1 cellular context compared by ENCODE assay signal in the genomic region with DNA sequence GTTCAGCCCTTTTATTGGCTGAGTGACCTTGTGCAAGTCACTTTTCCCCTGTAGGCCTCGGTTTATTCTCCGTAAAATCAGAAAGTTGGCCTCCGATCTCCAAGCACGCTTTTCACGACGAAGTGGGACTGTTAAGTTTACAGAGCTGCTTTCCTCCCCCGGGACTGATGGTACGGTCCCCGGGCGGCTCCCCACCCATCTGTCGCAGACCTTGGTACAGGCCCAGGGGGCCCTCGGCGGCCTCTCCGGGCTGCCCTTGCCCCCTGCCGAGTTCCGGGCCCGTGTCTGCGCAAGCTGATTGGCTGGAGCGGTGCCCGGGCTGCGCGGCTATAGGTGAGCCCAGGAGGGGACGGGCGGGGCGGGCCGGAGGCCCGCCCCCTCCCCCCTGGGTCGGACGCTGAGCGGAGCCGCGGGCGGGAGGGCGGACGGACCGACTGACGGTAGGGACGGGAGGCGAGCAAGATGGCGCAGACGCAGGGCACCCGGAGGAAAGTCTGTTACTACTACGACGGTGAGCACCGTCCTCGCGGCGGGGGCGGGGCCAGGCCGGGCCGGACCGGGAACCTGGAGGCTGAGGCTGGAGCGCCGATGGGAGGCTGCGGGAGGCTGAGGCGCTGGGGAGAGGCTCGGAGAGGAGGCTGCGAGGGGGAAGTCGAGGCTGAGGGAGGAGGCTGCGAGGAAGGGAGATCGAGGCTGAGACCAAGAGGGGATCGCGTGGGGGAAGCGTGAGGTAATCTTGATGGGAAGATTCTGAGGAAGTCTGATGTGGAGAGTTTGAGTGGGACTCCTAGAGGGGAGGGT.
TF ChIP-seq lines count a peak whose summit lies in the region.

A gene (plus strand): TSS at position 376 of the 801 bp plus-strand sequence. CDS start 87 bp downstream, at position 463.

TF ChIP-seq in K562, 482 proteins besides CTCF, POLR2A, EP300 and RAD21 (continued from another document and continues in another):
- TF ChIP-seq, protein P1, sequence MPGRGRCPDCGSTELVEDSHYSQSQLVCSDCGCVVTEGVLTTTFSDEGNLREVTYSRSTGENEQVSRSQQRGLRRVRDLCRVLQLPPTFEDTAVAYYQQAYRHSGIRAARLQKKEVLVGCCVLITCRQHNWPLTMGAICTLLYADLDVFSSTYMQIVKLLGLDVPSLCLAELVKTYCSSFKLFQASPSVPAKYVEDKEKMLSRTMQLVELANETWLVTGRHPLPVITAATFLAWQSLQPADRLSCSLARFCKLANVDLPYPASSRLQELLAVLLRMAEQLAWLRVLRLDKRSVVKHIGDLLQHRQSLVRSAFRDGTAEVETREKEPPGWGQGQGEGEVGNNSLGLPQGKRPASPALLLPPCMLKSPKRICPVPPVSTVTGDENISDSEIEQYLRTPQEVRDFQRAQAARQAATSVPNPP (IDR thresholded peaks at IDR 0.05; ENCODE audit: borderline replicate concordance, insufficient read depth, insufficient read length): no peak
- TF ChIP-seq PTBP1 (IDR thresholded peaks at IDR 0.05; ENCODE audit: low read depth, low read length) (peak; percentile 91; the same call in 1 of the 2 replicates), SMARCA4 (IDR thresholded peaks at IDR 0.05) (no peak; the same call in none of the 2 replicates), NONO (IDR thresholded peaks at IDR 0.05; ENCODE audit: low read depth in 2 of 2, low read length in 1 of 2) (peak in 1 of 2 experiments; percentile 98; a peak in 2 of 4 replicates), NRF1 (conservative IDR thresholded peaks at IDR 0.05 in 1 of 2, IDR thresholded peaks at IDR 0.05 in 1 of 2) (peak; percentile 87 to 89), KLF10 (CRISPR knock-in tag; IDR thresholded peaks at IDR 0.05) (no peak), BCL6 (CRISPR knock-in tag; IDR thresholded peaks at IDR 0.05) (no peak), CSDE1 (IDR thresholded peaks at IDR 0.05) (no peak), YBX1 (IDR thresholded peaks at IDR 0.05) (no peak), ZSCAN29 (IDR thresholded peaks at IDR 0.05) (peak; percentile 65; the same call in 1 of the 2 replicates), RUNX1 (IDR thresholded peaks at IDR 0.05; ENCODE audit: low read depth) (no peak), L3MBTL2 (IDR thresholded peaks at IDR 0.05) (peak; percentile 94), ZNF165 (CRISPR knock-in tag; IDR thresholded peaks at IDR 0.05; ENCODE audit: borderline replicate concordance) (0 out of 2 replicates have a peak, but pooled peaks have one; percentile 30), RAD51 (IDR thresholded peaks at IDR 0.05; ENCODE audit: borderline replicate concordance, low read depth) (no peak), RCOR1 (IDR thresholded peaks at IDR 0.05; ENCODE audit: borderline replicate concordance in 1 of 2, low read depth in 2 of 2, low read length in 2 of 2) (peak; percentile 41 to 43; a peak in 2 of 4 replicates), TEAD2 (tag; IDR thresholded peaks at IDR 0.05) (no peak), NFIX (CRISPR knock-in tag; IDR thresholded peaks at IDR 0.05; ENCODE audit: low read depth) (no peak), CBFA2T3 (IDR thresholded peaks at IDR 0.05) (no peak; the same call in 1 of the 2 replicates), CXXC5 (CRISPR knock-in tag; IDR thresholded peaks at IDR 0.05) (peak; percentile 90), HLTF (IDR thresholded peaks at IDR 0.05) (peak; percentile 99), KLF13 (tag; IDR thresholded peaks at IDR 0.05; ENCODE audit: borderline replicate concordance, low read depth) (no peak), SP1 (CRISPR knock-in tag; IDR thresholded peaks at IDR 0.05) (peak; percentile 90), NFIC (IDR thresholded peaks at IDR 0.05) (peak; percentile 77), ZFP30 (CRISPR knock-in tag; IDR thresholded peaks at IDR 0.05; ENCODE audit: borderline replicate concordance) (no peak), HNRNPUL1 (IDR thresholded peaks at IDR 0.05; ENCODE audit: low read length) (no peak), RHOXF2B (CRISPR knock-in tag; conservative IDR thresholded peaks at IDR 0.05) (no peak), BRF1 (IDR thresholded peaks at IDR 0.05; ENCODE audit: borderline replicate concordance, extremely low read depth, insufficient read length) (no peak), TRIM24 (IDR thresholded peaks at IDR 0.05) (peak in 1 of 2 experiments; percentile 84; a peak in 2 of 4 replicates)
- TF ChIP-seq, protein P2, sequence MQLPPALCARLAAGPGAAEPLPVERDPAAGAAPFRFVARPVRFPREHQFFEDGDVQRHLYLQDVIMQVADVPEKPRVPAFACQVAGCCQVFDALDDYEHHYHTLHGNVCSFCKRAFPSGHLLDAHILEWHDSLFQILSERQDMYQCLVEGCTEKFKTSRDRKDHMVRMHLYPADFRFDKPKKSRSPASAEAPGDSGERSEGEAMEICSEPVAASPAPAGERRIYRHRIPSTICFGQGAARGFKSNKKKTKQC (CRISPR knock-in tag; IDR thresholded peaks at IDR 0.05): peak; percentile 52; the same call in 1 of the 2 replicates
- TF ChIP-seq, protein P3, sequence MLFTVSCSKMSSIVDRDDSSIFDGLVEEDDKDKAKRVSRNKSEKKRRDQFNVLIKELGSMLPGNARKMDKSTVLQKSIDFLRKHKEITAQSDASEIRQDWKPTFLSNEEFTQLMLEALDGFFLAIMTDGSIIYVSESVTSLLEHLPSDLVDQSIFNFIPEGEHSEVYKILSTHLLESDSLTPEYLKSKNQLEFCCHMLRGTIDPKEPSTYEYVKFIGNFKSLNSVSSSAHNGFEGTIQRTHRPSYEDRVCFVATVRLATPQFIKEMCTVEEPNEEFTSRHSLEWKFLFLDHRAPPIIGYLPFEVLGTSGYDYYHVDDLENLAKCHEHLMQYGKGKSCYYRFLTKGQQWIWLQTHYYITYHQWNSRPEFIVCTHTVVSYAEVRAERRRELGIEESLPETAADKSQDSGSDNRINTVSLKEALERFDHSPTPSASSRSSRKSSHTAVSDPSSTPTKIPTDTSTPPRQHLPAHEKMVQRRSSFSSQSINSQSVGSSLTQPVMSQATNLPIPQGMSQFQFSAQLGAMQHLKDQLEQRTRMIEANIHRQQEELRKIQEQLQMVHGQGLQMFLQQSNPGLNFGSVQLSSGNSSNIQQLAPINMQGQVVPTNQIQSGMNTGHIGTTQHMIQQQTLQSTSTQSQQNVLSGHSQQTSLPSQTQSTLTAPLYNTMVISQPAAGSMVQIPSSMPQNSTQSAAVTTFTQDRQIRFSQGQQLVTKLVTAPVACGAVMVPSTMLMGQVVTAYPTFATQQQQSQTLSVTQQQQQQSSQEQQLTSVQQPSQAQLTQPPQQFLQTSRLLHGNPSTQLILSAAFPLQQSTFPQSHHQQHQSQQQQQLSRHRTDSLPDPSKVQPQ (CRISPR knock-in tag; IDR thresholded peaks at IDR 0.05; ENCODE audit: borderline replicate concordance): no peak
- TF ChIP-seq, protein P4, sequence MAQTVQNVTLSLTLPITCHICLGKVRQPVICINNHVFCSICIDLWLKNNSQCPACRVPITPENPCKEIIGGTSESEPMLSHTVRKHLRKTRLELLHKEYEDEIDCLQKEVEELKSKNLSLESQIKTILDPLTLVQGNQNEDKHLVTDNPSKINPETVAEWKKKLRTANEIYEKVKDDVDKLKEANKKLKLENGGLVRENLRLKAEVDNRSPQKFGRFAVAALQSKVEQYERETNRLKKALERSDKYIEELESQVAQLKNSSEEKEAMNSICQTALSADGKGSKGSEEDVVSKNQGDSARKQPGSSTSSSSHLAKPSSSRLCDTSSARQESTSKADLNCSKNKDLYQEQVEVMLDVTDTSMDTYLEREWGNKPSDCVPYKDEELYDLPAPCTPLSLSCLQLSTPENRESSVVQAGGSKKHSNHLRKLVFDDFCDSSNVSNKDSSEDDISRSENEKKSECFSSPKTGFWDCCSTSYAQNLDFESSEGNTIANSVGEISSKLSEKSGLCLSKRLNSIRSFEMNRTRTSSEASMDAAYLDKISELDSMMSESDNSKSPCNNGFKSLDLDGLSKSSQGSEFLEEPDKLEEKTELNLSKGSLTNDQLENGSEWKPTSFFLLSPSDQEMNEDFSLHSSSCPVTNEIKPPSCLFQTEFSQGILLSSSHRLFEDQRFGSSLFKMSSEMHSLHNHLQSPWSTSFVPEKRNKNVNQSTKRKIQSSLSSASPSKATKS (CRISPR knock-in tag; IDR thresholded peaks at IDR 0.05): no peak
- TF ChIP-seq, protein P5, sequence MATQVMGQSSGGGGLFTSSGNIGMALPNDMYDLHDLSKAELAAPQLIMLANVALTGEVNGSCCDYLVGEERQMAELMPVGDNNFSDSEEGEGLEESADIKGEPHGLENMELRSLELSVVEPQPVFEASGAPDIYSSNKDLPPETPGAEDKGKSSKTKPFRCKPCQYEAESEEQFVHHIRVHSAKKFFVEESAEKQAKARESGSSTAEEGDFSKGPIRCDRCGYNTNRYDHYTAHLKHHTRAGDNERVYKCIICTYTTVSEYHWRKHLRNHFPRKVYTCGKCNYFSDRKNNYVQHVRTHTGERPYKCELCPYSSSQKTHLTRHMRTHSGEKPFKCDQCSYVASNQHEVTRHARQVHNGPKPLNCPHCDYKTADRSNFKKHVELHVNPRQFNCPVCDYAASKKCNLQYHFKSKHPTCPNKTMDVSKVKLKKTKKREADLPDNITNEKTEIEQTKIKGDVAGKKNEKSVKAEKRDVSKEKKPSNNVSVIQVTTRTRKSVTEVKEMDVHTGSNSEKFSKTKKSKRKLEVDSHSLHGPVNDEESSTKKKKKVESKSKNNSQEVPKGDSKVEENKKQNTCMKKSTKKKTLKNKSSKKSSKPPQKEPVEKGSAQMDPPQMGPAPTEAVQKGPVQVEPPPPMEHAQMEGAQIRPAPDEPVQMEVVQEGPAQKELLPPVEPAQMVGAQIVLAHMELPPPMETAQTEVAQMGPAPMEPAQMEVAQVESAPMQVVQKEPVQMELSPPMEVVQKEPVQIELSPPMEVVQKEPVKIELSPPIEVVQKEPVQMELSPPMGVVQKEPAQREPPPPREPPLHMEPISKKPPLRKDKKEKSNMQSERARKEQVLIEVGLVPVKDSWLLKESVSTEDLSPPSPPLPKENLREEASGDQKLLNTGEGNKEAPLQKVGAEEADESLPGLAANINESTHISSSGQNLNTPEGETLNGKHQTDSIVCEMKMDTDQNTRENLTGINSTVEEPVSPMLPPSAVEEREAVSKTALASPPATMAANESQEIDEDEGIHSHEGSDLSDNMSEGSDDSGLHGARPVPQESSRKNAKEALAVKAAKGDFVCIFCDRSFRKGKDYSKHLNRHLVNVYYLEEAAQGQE (CRISPR knock-in tag; IDR thresholded peaks at IDR 0.05; ENCODE audit: low read depth): 0 out of 2 replicates have a peak, but pooled peaks have one; percentile 34
- TF ChIP-seq, protein P6, sequence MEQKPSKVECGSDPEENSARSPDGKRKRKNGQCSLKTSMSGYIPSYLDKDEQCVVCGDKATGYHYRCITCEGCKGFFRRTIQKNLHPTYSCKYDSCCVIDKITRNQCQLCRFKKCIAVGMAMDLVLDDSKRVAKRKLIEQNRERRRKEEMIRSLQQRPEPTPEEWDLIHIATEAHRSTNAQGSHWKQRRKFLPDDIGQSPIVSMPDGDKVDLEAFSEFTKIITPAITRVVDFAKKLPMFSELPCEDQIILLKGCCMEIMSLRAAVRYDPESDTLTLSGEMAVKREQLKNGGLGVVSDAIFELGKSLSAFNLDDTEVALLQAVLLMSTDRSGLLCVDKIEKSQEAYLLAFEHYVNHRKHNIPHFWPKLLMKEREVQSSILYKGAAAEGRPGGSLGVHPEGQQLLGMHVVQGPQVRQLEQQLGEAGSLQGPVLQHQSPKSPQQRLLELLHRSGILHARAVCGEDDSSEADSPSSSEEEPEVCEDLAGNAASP (IDR thresholded peaks at IDR 0.05): no peak
- TF ChIP-seq, protein P7, sequence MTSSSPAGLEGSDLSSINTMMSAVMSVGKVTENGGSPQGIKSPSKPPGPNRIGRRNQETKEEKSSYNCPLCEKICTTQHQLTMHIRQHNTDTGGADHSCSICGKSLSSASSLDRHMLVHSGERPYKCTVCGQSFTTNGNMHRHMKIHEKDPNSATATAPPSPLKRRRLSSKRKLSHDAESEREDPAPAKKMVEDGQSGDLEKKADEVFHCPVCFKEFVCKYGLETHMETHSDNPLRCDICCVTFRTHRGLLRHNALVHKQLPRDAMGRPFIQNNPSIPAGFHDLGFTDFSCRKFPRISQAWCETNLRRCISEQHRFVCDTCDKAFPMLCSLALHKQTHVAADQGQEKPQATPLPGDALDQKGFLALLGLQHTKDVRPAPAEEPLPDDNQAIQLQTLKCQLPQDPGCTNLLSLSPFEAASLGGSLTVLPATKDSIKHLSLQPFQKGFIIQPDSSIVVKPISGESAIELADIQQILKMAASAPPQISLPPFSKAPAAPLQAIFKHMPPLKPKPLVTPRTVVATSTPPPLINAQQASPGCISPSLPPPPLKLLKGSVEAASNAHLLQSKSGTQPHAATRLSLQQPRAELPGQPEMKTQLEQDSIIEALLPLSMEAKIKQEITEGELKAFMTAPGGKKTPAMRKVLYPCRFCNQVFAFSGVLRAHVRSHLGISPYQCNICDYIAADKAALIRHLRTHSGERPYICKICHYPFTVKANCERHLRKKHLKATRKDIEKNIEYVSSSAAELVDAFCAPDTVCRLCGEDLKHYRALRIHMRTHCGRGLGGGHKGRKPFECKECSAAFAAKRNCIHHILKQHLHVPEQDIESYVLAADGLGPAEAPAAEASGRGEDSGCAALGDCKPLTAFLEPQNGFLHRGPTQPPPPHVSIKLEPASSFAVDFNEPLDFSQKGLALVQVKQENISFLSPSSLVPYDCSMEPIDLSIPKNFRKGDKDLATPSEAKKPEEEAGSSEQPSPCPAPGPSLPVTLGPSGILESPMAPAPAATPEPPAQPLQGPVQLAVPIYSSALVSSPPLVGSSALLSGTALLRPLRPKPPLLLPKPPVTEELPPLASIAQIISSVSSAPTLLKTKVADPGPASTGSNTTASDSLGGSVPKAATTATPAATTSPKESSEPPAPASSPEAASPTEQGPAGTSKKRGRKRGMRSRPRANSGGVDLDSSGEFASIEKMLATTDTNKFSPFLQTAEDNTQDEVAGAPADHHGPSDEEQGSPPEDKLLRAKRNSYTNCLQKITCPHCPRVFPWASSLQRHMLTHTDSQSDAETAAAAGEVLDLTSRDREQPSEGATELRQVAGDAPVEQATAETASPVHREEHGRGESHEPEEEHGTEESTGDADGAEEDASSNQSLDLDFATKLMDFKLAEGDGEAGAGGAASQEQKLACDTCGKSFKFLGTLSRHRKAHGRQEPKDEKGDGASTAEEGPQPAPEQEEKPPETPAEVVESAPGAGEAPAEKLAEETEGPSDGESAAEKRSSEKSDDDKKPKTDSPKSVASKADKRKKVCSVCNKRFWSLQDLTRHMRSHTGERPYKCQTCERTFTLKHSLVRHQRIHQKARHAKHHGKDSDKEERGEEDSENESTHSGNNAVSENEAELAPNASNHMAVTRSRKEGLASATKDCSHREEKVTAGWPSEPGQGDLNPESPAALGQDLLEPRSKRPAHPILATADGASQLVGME (CRISPR knock-in tag; IDR thresholded peaks at IDR 0.05): peak; percentile 85; the same call in 1 of the 2 replicates
- TF ChIP-seq, protein P8, sequence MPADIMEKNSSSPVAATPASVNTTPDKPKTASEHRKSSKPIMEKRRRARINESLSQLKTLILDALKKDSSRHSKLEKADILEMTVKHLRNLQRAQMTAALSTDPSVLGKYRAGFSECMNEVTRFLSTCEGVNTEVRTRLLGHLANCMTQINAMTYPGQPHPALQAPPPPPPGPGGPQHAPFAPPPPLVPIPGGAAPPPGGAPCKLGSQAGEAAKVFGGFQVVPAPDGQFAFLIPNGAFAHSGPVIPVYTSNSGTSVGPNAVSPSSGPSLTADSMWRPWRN (IDR thresholded peaks at IDR 0.05; ENCODE audit: low read depth): no peak; the same call in 1 of the 2 replicates
